Comparison of ENCODE assay signal across 10 cellular contexts in genomic region chrX:111123606-111124179, GRCh38. TPM values are rescaled to one million over a fixed set of nuclear protein-coding genes. Genes with fewer than 3 reads are reported as not detected.
A peak's percentile ranks its signal among the peaks of the same experiment; 100 is the strongest.
DNase-seq lines count a peak whose midpoint lies in the region; ATAC-seq lines count a peak whose summit lies in the region.
"Had no signal": no experiment of that assay in that cellular context is flagged by ENCODE, and none has a peak within 500 bp of the region (broad histone marks: within the 10 kb centered on the region; RNA-seq: fewer than 3 reads in every experiment).

No MANE protein-coding gene starts in this region.

- peaks cover 12% of the 10 kb centered on the region for H3K4me1 Mint-ChIP-seq in activated CD4-positive, alpha-beta T cell treated with anti-CD3 and anti-CD28 coated beads for 36 hours
- peaks cover 6 to 7% of the 10 kb centered on the region in 2 donors for H3K4me1 Mint-ChIP-seq in natural killer cell treated with Interleukin-12 subunit alpha and Interleukin-12 subunit beta and Interleukin-15 and Interleukin-18, amount 100 ng/mL, for 72 hours (ENCODE audit: low read depth in 2 of 2)

- no peaks in the 10 kb centered on the region for H3K36me3 Mint-ChIP-seq in activated CD4-positive, alpha-beta T cell treated with anti-CD3 and anti-CD28 coated beads for 36 hours (ENCODE audit: low read depth)
- H3K36me3 Mint-ChIP-seq in natural killer cell treated with Interleukin-12 subunit alpha and Interleukin-12 subunit beta and Interleukin-15 and Interleukin-18, amount 100 ng/mL, for 72 hours, result no peaks in the 10 kb centered on the region

- peak; percentile 82 for ATAC-seq in activated CD4-positive, alpha-beta T cell treated with anti-CD3 and anti-CD28 coated beads for 36 hours
- ATAC-seq in GM21717 (IDR thresholded peaks at IDR 0.05; ENCODE audit: unreplicated experiment) (peak; percentile 52), GM21367 (IDR thresholded peaks at IDR 0.05; ENCODE audit: unreplicated experiment) (no peak)
- ATAC-seq in natural killer cell treated with Interleukin-12 subunit alpha and Interleukin-12 subunit beta and Interleukin-15 and Interleukin-18, amount 100 ng/mL, for 72 hours, result peak in 1 of 2 donors; percentile 62

- intact Hi-C loops in activated CD4-positive, alpha-beta T cell treated with anti-CD3 and anti-CD28 coated beads for 36 hours (cut with DNase I, micrococcal nuclease), result no loop called here

- no peak for DNase-seq in activated CD4-positive, alpha-beta T cell treated with anti-CD3 and anti-CD28 coated beads for 36 hours
- DNase-seq in activated CD4-positive, alpha-beta T cell treated with anti-CD3 and anti-CD28 coated beads for 1 hour, result no peak
- DNase-seq in M059J (ENCODE audit: low read depth), result peak; percentile 3
- no peak for DNase-seq in natural killer cell treated with Interleukin-12 subunit alpha and Interleukin-12 subunit beta and Interleukin-15 and Interleukin-18, amount 100 ng/mL, for 72 hours (ENCODE audit: low spot score)
- DNase-seq in activated effector memory CD4-positive, alpha-beta T cell treated with Interleukin-2 at 50 U/mL for 16 hours, result no peak
- DNase-seq in DMS153 treated with DMSO at 0.1 percent for 48 hours (lab: John Stamatoyannopoulos, UW; ENCODE audit: unreplicated experiment), result no peak
- DNase-seq: stimulated activated CD4-positive, alpha-beta T cell treated with anti-CD3 and anti-CD28 coated beads, Interleukin-4, amount 100 ng/mL, for 4 hours had no signal

- peaks cover 2% of the 10 kb centered on the region for H3K27me3 Mint-ChIP-seq in activated CD4-positive, alpha-beta T cell treated with anti-CD3 and anti-CD28 coated beads for 36 hours
- peaks cover 0 to 11% of the 10 kb centered on the region in 2 donors for H3K27me3 Mint-ChIP-seq in natural killer cell treated with Interleukin-12 subunit alpha and Interleukin-12 subunit beta and Interleukin-15 and Interleukin-18, amount 100 ng/mL, for 72 hours

- H3K4me3 Mint-ChIP-seq in activated CD4-positive, alpha-beta T cell treated with anti-CD3 and anti-CD28 coated beads for 36 hours, result peak overlapping the region; percentile 43
- H3K4me3 Mint-ChIP-seq in natural killer cell treated with Interleukin-12 subunit alpha and Interleukin-12 subunit beta and Interleukin-15 and Interleukin-18, amount 100 ng/mL, for 72 hours, result peak overlapping the region; percentile 70

- no peaks in the 10 kb centered on the region for H3K9me3 Mint-ChIP-seq in activated CD4-positive, alpha-beta T cell treated with anti-CD3 and anti-CD28 coated beads for 36 hours (ENCODE audit: low read depth)
- H3K9me3 Mint-ChIP-seq in natural killer cell treated with Interleukin-12 subunit alpha and Interleukin-12 subunit beta and Interleukin-15 and Interleukin-18, amount 100 ng/mL, for 72 hours, result no peaks in the 10 kb centered on the region

- H3K27ac Mint-ChIP-seq in activated CD4-positive, alpha-beta T cell treated with anti-CD3 and anti-CD28 coated beads for 36 hours, result peak overlapping the region; percentile 70
- peak overlapping the region; percentile 78 to 86 for H3K27ac Mint-ChIP-seq in natural killer cell treated with Interleukin-12 subunit alpha and Interleukin-12 subunit beta and Interleukin-15 and Interleukin-18, amount 100 ng/mL, for 72 hours

- CTCF ChIA-PET in activated CD4-positive, alpha-beta T cell treated with anti-CD3 and anti-CD28 coated beads for 36 hours (lab: Charles Lee), result no interaction called here

- POLR2A ChIA-PET in activated CD4-positive, alpha-beta T cell treated with anti-CD3 and anti-CD28 coated beads for 36 hours (lab: Charles Lee), result no interaction called here

RNA-seq across cellular contexts. Expression of gene PAK3, which starts 27.7 kb away (rescaled TPM):
- under 1 TPM; 0.26 to 0.37 TPM for total RNA-seq in activated CD4-positive, alpha-beta T cell treated with anti-CD3 and anti-CD28 coated beads for 36 hours
- 0.12 and 0.59 TPM in 2 replicates for total RNA-seq in M059J (2014; rRNA removed; shearing (Covaris generic))
- total RNA-seq in natural killer cell treated with Interleukin-12 subunit alpha and Interleukin-12 subunit beta and Interleukin-15 and Interleukin-18, amount 100 ng/mL, for 72 hours, result under 1 TPM in 1 of 2 donors, not detected in 1; 0.33 TPM
- total RNA-seq: A172 had no signal
